Comparison of ENCODE assay signal across 9 cellular contexts in the genomic region with DNA sequence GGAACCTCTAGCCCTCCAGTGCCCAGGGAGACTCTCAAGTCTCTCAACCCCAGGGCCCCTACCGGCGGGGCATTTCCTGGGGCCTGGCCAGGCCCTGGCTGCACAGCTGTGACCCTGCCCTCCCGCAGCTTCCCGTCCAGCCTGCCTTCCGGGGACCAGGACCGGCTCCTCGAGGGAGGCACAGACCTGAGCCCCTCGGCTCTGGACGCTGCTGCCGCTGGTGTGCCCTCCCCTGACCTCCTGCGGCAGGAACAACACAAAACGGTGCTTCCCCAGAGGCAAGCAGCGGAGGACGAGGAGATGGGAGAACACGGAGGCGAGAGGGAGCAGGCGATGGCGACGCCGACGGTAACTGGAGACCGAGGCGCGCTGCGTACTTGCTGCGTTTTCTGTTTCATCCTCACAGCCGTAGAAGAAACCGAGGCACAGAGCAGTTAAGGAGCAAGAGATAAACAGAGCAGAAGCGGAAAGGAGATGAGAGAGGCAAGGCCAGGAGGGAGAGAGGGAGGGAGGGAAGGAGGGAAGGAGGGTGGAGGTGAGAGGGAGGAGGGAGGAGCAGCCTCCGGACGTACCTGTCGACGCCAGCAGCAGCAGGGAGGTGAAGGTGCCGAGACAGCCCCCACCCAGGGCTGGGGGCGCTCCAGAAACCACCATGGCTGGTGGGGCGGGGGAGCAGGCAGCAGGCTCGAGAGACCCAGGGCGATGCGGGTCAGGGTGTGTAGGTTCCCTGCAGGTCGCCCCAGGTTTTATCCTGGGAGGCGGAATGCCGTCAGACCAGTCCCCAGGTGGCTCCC. TPM values are rescaled to one million over a fixed set of nuclear protein-coding genes. Genes with fewer than 3 reads are reported as not detected.
DNase-seq lines count a peak whose midpoint lies in the region; ATAC-seq and TF ChIP-seq lines count a peak whose summit lies in the region.
"Had no signal": no experiment of that assay in that cellular context is flagged by ENCODE, and none has a peak within 500 bp of the region (broad histone marks: within the 10 kb centered on the region; RNA-seq: fewer than 3 reads in every experiment).

A gene with protein sequence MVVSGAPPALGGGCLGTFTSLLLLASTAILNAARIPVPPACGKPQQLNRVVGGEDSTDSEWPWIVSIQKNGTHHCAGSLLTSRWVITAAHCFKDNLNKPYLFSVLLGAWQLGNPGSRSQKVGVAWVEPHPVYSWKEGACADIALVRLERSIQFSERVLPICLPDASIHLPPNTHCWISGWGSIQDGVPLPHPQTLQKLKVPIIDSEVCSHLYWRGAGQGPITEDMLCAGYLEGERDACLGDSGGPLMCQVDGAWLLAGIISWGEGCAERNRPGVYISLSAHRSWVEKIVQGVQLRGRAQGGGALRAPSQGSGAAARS (minus strand): TSS at position 720 of the 794 bp plus-strand sequence. CDS start 66 bp downstream, at position 654.

- H3K4me3 Mint-ChIP-seq in activated naive CD4-positive, alpha-beta T cell treated with anti-CD3 and anti-CD28 coated beads for 36 hours, result peak within 1 kb of the TSS; percentile 68
- H3K4me3 Mint-ChIP-seq in activated T-helper 17 cell treated with anti-CD3 and anti-CD28 coated beads, Interleukin-2, amount 50 U/mL, for 72 hours, result peak within 1 kb of the TSS; percentile 88

- no peaks in the 10 kb centered on the region for H3K36me3 ChIP-seq in upper lobe of right lung

- no peaks in the 10 kb centered on the region for H3K9me3 ChIP-seq in upper lobe of right lung

- intact Hi-C loops in activated naive CD4-positive, alpha-beta T cell treated with anti-CD3 and anti-CD28 coated beads for 36 hours (cut with micrococcal nuclease), result no loop called here
- intact Hi-C loops in upper lobe of right lung (cut with DNase I), result no loop called here

- peaks cover 18% of the 10 kb centered on the region for H3K9me3 Mint-ChIP-seq in activated naive CD4-positive, alpha-beta T cell treated with anti-CD3 and anti-CD28 coated beads for 36 hours
- H3K9me3 Mint-ChIP-seq in activated T-helper 17 cell treated with anti-CD3 and anti-CD28 coated beads, Interleukin-2, amount 50 U/mL, for 72 hours, result peaks cover 10% of the 10 kb centered on the region

- H3K27me3 ChIP-seq in upper lobe of right lung, result peaks cover 31% of the 10 kb centered on the region

- TF ChIP-seq CTCF in upper lobe of right lung (IDR thresholded peaks at IDR 0.05), result no peak

- peaks cover 8% of the 10 kb centered on the region for H3K27me3 Mint-ChIP-seq in activated naive CD4-positive, alpha-beta T cell treated with anti-CD3 and anti-CD28 coated beads for 36 hours (ENCODE audit: low read depth)
- peaks cover 4% of the 10 kb centered on the region for H3K27me3 Mint-ChIP-seq in activated T-helper 17 cell treated with anti-CD3 and anti-CD28 coated beads, Interleukin-2, amount 50 U/mL, for 72 hours

- H3K27ac ChIP-seq in upper lobe of right lung, result peak within 1 kb of the TSS; percentile 80
- H3K27ac ChIP-seq: HL-60 had no signal

- CTCF ChIA-PET in activated naive CD4-positive, alpha-beta T cell treated with anti-CD3 and anti-CD28 coated beads for 36 hours (lab: Charles Lee), result no interaction called here

- H3K4me3 ChIP-seq in upper lobe of right lung, result peak within 1 kb of the TSS; percentile 43

- H3K4me1 ChIP-seq in upper lobe of right lung, result no peaks in the 10 kb centered on the region

- peak; percentile 50 for ATAC-seq in activated T-helper 17 cell treated with anti-CD3 and anti-CD28 coated beads, Interleukin-2, amount 50 U/mL, for 72 hours (replicated peaks)
- ATAC-seq in upper lobe of right lung (peak; percentile 73), HG03442 (IDR thresholded peaks at IDR 0.05; ENCODE audit: unreplicated experiment) (no peak)

- no peak within 1 kb of the TSS for H3K27ac Mint-ChIP-seq in activated naive CD4-positive, alpha-beta T cell treated with anti-CD3 and anti-CD28 coated beads for 36 hours
- peak within 1 kb of the TSS; percentile 84 for H3K27ac Mint-ChIP-seq in activated T-helper 17 cell treated with anti-CD3 and anti-CD28 coated beads, Interleukin-2, amount 50 U/mL, for 72 hours

- peaks cover 5% of the 10 kb centered on the region for H3K4me1 Mint-ChIP-seq in activated naive CD4-positive, alpha-beta T cell treated with anti-CD3 and anti-CD28 coated beads for 36 hours (ENCODE audit: low read depth)
- H3K4me1 Mint-ChIP-seq in activated T-helper 17 cell treated with anti-CD3 and anti-CD28 coated beads, Interleukin-2, amount 50 U/mL, for 72 hours, result peaks cover 4% of the 10 kb centered on the region

- no peak for DNase-seq in activated naive CD4-positive, alpha-beta T cell treated with anti-CD3 and anti-CD28 coated beads for 36 hours
- DNase-seq in activated naive CD4-positive, alpha-beta T cell (lab: John Stamatoyannopoulos, UW), result no peak
- DNase-seq in kidney tubule cell (ENCODE audit: low spot score), result peak; percentile 65
- DNase-seq in upper lobe of right lung, result peak; percentile 87
- DNase-seq in HuH-7.5 (ENCODE audit: low spot score), result no peak
- no peak for DNase-seq in SK-N-DZ (ENCODE audit: low spot score)

- peaks cover 2% of the 10 kb centered on the region for H3K36me3 Mint-ChIP-seq in activated naive CD4-positive, alpha-beta T cell treated with anti-CD3 and anti-CD28 coated beads for 36 hours (ENCODE audit: low read depth)
- no peaks in the 10 kb centered on the region for H3K36me3 Mint-ChIP-seq in activated T-helper 17 cell treated with anti-CD3 and anti-CD28 coated beads, Interleukin-2, amount 50 U/mL, for 72 hours (ENCODE audit: low read depth)

RNA-seq across cellular contexts. Expression of the gene that starts here (rescaled TPM):
- total RNA-seq in activated naive CD4-positive, alpha-beta T cell treated with anti-CD3 and anti-CD28 coated beads for 36 hours, result not detected
- total RNA-seq in activated T-helper 17 cell treated with anti-CD3 and anti-CD28 coated beads, Interleukin-2, amount 50 U/mL, for 72 hours, result 1 to 10 TPM in 1 of 2 donors, not detected in 1; 1.9 TPM
- 15.2 TPM for total RNA-seq in upper lobe of right lung
- not detected in 2 replicates for polyA plus RNA-seq in SK-N-DZ (2014; cell fraction: cytosol; rRNA removed)
- not detected in 2 replicates for polyA plus RNA-seq in SK-N-DZ (2014; cell fraction: nucleus; rRNA removed)

Comparison
In these comparisons a context has a peak if more than half of its experiments do, and no peak if none do; other contexts are left out.
1. DNase-seq: peak in kidney tubule cell (single experiment) and upper lobe of right lung (single experiment); none in activated naive CD4-positive, alpha-beta T cell treated with anti-CD3 and anti-CD28 coated beads for 36 hours (single experiment), activated naive CD4-positive, alpha-beta T cell (0 of 4), HuH-7.5 (single experiment) and SK-N-DZ (single experiment).